ENCODE assay signal across 8 cellular contexts in genomic region chr22:21567456-21568206, GRCh38. TPM values are rescaled to one million over a fixed set of nuclear protein-coding genes. Genes with fewer than 3 reads are reported as not detected.
DNase-seq lines count a peak whose midpoint lies in the region; ATAC-seq and TF ChIP-seq lines count a peak whose summit lies in the region.

UBE2L3 (plus strand) TSS chr22:21567714; CDS start chr22:21567745, 31 bp downstream.

- DNase-seq in GM12864 (ENCODE audit: low read depth) (peak; percentile 44), NCI-H774 (lab: John Stamatoyannopoulos, UW) (peak; percentile 76), dorsolateral prefrontal cortex (peak; percentile 67 to 89 (median 76))
- peak; percentile 88 for DNase-seq in activated CD4-positive, alpha-beta memory T cell treated with anti-CD3 and anti-CD28 coated beads, Interleukin-2, amount 10 ng/mL, durations not matched to agents 7 days and 5 days
- DNase-seq in stimulated activated CD4-positive, alpha-beta T cell treated with anti-CD3 and anti-CD28 coated beads, Interleukin-2, amount 100 ng/mL, for 48 hours: peak; percentile 73 to 76

- CTCF ChIA-PET in activated CD4-positive, alpha-beta memory T cell treated with anti-CD3 and anti-CD28 coated beads, Interleukin-2, amount 10 ng/mL, durations not matched to agents 7 days and 5 days (lab: Charles Lee): interaction anchor here (2.8 kb wide), 1 partner anchor 61 kb away, joined by 19 read pairs; no protein-coding TSS in a partner anchor

- peak within 1 kb of the TSS; percentile 92 for H3K4me3 Mint-ChIP-seq in activated CD4-positive, alpha-beta memory T cell treated with anti-CD3 and anti-CD28 coated beads, Interleukin-2, amount 10 ng/mL, durations not matched to agents 7 days and 5 days

- H3K9me3 ChIP-seq in liver (ENCODE audit: control insufficient read depth in 4 of 4, low read length in 3 of 4): no peaks in the 10 kb centered on the region

- no peaks in the 10 kb centered on the region for H3K9me3 Mint-ChIP-seq in activated CD4-positive, alpha-beta memory T cell treated with anti-CD3 and anti-CD28 coated beads, Interleukin-2, amount 10 ng/mL, durations not matched to agents 7 days and 5 days

- H3K27me3 ChIP-seq in dorsolateral prefrontal cortex: no peaks in the 10 kb centered on the region
- H3K27me3 ChIP-seq in liver (ENCODE audit: control insufficient read depth in 4 of 4, insufficient read depth in 4 of 4, low read length in 3 of 4): no peaks in the 10 kb centered on the region

- peaks cover 6 to 36% (median 33%) of the 10 kb centered on the region in 4 donors for H3K4me1 ChIP-seq in liver (ENCODE audit: control insufficient read depth in 4 of 4, insufficient read depth in 4 of 4, low read length in 3 of 4)

- ATAC-seq in HG03039 (IDR thresholded peaks at IDR 0.05; ENCODE audit: unreplicated experiment) (peak; percentile 48), GM18867 (IDR thresholded peaks at IDR 0.05; ENCODE audit: unreplicated experiment) (no peak)

- H3K4me3 ChIP-seq in GM12864 (ENCODE audit: low read depth, low read length): peak within 1 kb of the TSS; percentile 96
- peak within 1 kb of the TSS; percentile 58 to 100 (median 90) for H3K4me3 ChIP-seq in dorsolateral prefrontal cortex
- H3K4me3 ChIP-seq in liver (ENCODE audit: low read depth in 1 of 3, low read length in 3 of 3): peak within 1 kb of the TSS; percentile 65 to 99 (median 79)

- intact Hi-C loops in dorsolateral prefrontal cortex (cut with DNase I): no loop called here

- under 1% methylated on average over 77 of the region's 77 CpGs for WGBS in liver

- H3K36me3 Mint-ChIP-seq in activated CD4-positive, alpha-beta memory T cell treated with anti-CD3 and anti-CD28 coated beads, Interleukin-2, amount 10 ng/mL, durations not matched to agents 7 days and 5 days (ENCODE audit: low read depth): peaks cover 25% of the 10 kb centered on the region

- peak within 1 kb of the TSS; percentile 13 to 97 (median 88) for H3K27ac ChIP-seq in dorsolateral prefrontal cortex
- H3K27ac ChIP-seq in liver (ENCODE audit: low read depth in 1 of 2, low read length in 2 of 2): peak within 1 kb of the TSS; percentile 85 to 93

- peak within 1 kb of the TSS; percentile 66 to 78 for H3K9ac ChIP-seq in liver (ENCODE audit: low read depth in 1 of 2, low read length in 2 of 2)

- H3K27me3 Mint-ChIP-seq in activated CD4-positive, alpha-beta memory T cell treated with anti-CD3 and anti-CD28 coated beads, Interleukin-2, amount 10 ng/mL, durations not matched to agents 7 days and 5 days: peaks cover 2% of the 10 kb centered on the region

- TF ChIP-seq CTCF in GM12864 (IDR thresholded peaks at IDR 0.05; ENCODE audit: low read depth, low read length, missing control alignments): no peak
- TF ChIP-seq CTCF in dorsolateral prefrontal cortex (IDR thresholded peaks at IDR 0.05 in 54 of 56, conservative IDR thresholded peaks at IDR 0.05 in 2 of 56; ENCODE audit: low read depth in 1 of 56, partially characterized antibody in 56 of 56): peak in 40 of 56 donors; percentile 7 to 64 (median 33)
- TF ChIP-seq CTCF in liver (IDR thresholded peaks at IDR 0.05; ENCODE audit: low read depth, low read length, missing input control): no peak

- no peak for TF ChIP-seq RAD21 in liver (IDR thresholded peaks at IDR 0.05)

- peaks cover 45% of the 10 kb centered on the region for H3K4me1 Mint-ChIP-seq in activated CD4-positive, alpha-beta memory T cell treated with anti-CD3 and anti-CD28 coated beads, Interleukin-2, amount 10 ng/mL, durations not matched to agents 7 days and 5 days

- POLR2A ChIA-PET in activated CD4-positive, alpha-beta memory T cell treated with anti-CD3 and anti-CD28 coated beads, Interleukin-2, amount 10 ng/mL, durations not matched to agents 7 days and 5 days (lab: Charles Lee): interaction anchor here (1.0 to 4.4 kb wide), 9 partner anchors 9 to 98 kb away, joined by 3 to 38 read pairs (median 5); partner anchors contain the start of genes CCDC116, PPIL2, SDF2L1 and YDJC

- H3K27ac Mint-ChIP-seq in activated CD4-positive, alpha-beta memory T cell treated with anti-CD3 and anti-CD28 coated beads, Interleukin-2, amount 10 ng/mL, durations not matched to agents 7 days and 5 days: peak within 1 kb of the TSS; percentile 90

- H3K36me3 ChIP-seq in liver (ENCODE audit: control insufficient read depth in 4 of 4, insufficient read depth in 3 of 4, low read depth in 1 of 4, low read length in 3 of 4): no peaks in the 10 kb centered on the region

TF ChIP-seq in liver, 16 proteins besides CTCF, POLR2A, EP300 and RAD21:
- TF ChIP-seq EGR1 (IDR thresholded peaks at IDR 0.05; ENCODE audit: low read depth in 2 of 2) (peak; percentile 46 to 65), NR2F2 (IDR thresholded peaks at IDR 0.05) (no peak), RXRA (IDR thresholded peaks at IDR 0.05) (no peak), YY1 (IDR thresholded peaks at IDR 0.05) (peak; percentile 99), HNF4G (IDR thresholded peaks at IDR 0.05) (no peak), REST (IDR thresholded peaks at IDR 0.05) (peak; percentile 29), GABPA (IDR thresholded peaks at IDR 0.05 in 1 of 2, conservative IDR thresholded peaks at IDR 0.05 in 1 of 2) (peak in 1 of 2 donors; percentile 73)
- TF ChIP-seq, protein P1, sequence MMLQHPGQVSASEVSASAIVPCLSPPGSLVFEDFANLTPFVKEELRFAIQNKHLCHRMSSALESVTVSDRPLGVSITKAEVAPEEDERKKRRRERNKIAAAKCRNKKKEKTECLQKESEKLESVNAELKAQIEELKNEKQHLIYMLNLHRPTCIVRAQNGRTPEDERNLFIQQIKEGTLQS (IDR thresholded peaks at IDR 0.05): no peak
- TF ChIP-seq, protein P2, sequence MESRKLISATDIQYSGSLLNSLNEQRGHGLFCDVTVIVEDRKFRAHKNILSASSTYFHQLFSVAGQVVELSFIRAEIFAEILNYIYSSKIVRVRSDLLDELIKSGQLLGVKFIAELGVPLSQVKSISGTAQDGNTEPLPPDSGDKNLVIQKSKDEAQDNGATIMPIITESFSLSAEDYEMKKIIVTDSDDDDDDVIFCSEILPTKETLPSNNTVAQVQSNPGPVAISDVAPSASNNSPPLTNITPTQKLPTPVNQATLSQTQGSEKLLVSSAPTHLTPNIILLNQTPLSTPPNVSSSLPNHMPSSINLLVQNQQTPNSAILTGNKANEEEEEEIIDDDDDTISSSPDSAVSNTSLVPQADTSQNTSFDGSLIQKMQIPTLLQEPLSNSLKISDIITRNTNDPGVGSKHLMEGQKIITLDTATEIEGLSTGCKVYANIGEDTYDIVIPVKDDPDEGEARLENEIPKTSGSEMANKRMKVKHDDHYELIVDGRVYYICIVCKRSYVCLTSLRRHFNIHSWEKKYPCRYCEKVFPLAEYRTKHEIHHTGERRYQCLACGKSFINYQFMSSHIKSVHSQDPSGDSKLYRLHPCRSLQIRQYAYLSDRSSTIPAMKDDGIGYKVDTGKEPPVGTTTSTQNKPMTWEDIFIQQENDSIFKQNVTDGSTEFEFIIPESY (IDR thresholded peaks at IDR 0.05): no peak
TF ChIP-seq in liver: peak in this region for 4.

RNA-seq across cellular contexts. Expression of gene UBE2L3, which starts in this region (rescaled TPM):
- 10 to 100 TPM; 54.3 to 57.4 TPM for total RNA-seq in activated CD4-positive, alpha-beta memory T cell treated with anti-CD3 and anti-CD28 coated beads, Interleukin-2, amount 10 ng/mL, durations not matched to agents 7 days and 5 days
- total RNA-seq in dorsolateral prefrontal cortex (10 to 100 TPM; 50.3 to 89.3 (median 74.5) TPM), liver (10 to 100 TPM; 14.3 to 16.0 TPM)
- 10 to 100 TPM; 23.6 to 33.4 TPM for polyA plus RNA-seq in liver

Comparison
In these comparisons a context has a peak if more than half of its experiments do, and no peak if none do; other contexts are left out.
1. CTCF ChIP-seq: peak in dorsolateral prefrontal cortex (40 of 56); none in GM12864 (single experiment) and liver (single experiment).
2. Peak in every context shown above with its lines, with median percentiles within 50 percentile points of each other: DNase-seq and H3K4me3 ChIP-seq.